ENCODE assay signal across 9 cellular contexts in the genomic region with DNA sequence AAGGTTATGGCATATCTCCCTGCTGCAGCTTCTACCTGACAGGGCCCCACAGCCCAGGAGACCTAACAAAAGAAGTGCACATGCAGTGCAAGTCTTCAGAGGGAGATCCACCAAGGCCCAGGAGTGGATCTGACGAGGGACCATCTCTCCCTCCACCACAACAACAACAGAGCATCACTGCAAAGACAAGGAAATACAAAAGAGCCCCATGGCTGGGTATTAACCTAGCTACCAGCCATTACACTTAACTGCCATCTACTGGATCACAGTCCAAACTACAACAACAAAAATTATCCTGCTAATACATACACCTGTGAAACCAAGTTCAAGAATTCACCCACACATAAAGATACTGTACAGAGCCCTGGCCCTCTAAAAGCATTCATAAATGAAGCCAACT.
DNase-seq lines count a peak whose midpoint lies in the region; ATAC-seq and TF ChIP-seq lines count a peak whose summit lies in the region.
"Had no signal": no experiment of that assay in that cellular context is flagged by ENCODE, and none has a peak within 500 bp of the region (broad histone marks: within the 10 kb centered on the region; RNA-seq: fewer than 3 reads in every experiment).

No MANE protein-coding gene starts in this region.

- POLR2A ChIA-PET in WTC11 (lab: Charles Lee): no interaction called here

- no peaks in the 10 kb centered on the region for H3K4me1 Mint-ChIP-seq in WTC11
- H3K4me1 Mint-ChIP-seq in nephron: no peaks in the 10 kb centered on the region

- no peaks in the 10 kb centered on the region for H3K27me3 ChIP-seq in effector memory CD4-positive, alpha-beta T cell (replicated peaks; ENCODE audit: control insufficient read depth, insufficient read depth, low read length, poor library complexity, severe bottlenecking)
- H3K27me3 ChIP-seq: pancreas had no signal

- TF ChIP-seq CTCF in WTC11 (IDR thresholded peaks at IDR 0.05) (peak; percentile 34; the same call in 1 of the 2 replicates), nephron (IDR thresholded peaks at IDR 0.05; ENCODE audit: unreplicated experiment in 3 of 3) (peak in 2 of 3 experiments; percentile 10 to 21)

- H3K27ac Mint-ChIP-seq in WTC11: no peak overlapping the region
- H3K27ac Mint-ChIP-seq in nephron: no peak overlapping the region

- DNase-seq in DMS 273 (lab: John Stamatoyannopoulos, UW; ENCODE audit: unreplicated experiment): peak; percentile 5
- DNase-seq in DMS 273 treated with DMSO at 0.1 percent for 48 hours (lab: John Stamatoyannopoulos, UW): no peak
- DNase-seq in WTC11 (ENCODE audit: low spot score): no peak
- no peak for DNase-seq in effector memory CD4-positive, alpha-beta T cell
- DNase-seq in NCI-H774 (lab: John Stamatoyannopoulos, UW): no peak

- no peak overlapping the region for H3K4me3 ChIP-seq in effector memory CD4-positive, alpha-beta T cell (ENCODE audit: insufficient read depth, low read depth, low read length, poor library complexity, severe bottlenecking)
- H3K4me3 ChIP-seq: pancreas had no signal

- no peaks in the 10 kb centered on the region for H3K36me3 Mint-ChIP-seq in WTC11
- no peaks in the 10 kb centered on the region for H3K36me3 Mint-ChIP-seq in nephron (ENCODE audit: low read depth)

- CTCF ChIA-PET in WTC11 (lab: Charles Lee): interaction anchor here (0.6 to 3.7 kb wide), 20 partner anchors 13 to 702 kb away, joined by 3 to 18 read pairs (median 4); no protein-coding TSS in a partner anchor

- no peak overlapping the region for H3K27ac ChIP-seq in effector memory CD4-positive, alpha-beta T cell (ENCODE audit: insufficient read depth, low read length, poor library complexity, severe bottlenecking)
- H3K27ac ChIP-seq: pancreas had no signal

- no peaks in the 10 kb centered on the region for H3K9me3 ChIP-seq in effector memory CD4-positive, alpha-beta T cell (ENCODE audit: control insufficient read depth, low read length)
- H3K9me3 ChIP-seq: pancreas had no signal

- H3K4me3 Mint-ChIP-seq in WTC11: no peak overlapping the region
- no peak overlapping the region for H3K4me3 Mint-ChIP-seq in nephron

- H3K27me3 Mint-ChIP-seq in WTC11 (ENCODE audit: low read depth) (no peaks in the 10 kb centered on the region; the same call in 1 of the 2 replicates), nephron (ENCODE audit: low read depth) (no peaks in the 10 kb centered on the region)

- H3K36me3 ChIP-seq in effector memory CD4-positive, alpha-beta T cell (ENCODE audit: control insufficient read depth, insufficient read depth, low read length): no peaks in the 10 kb centered on the region
- H3K36me3 ChIP-seq: pancreas had no signal

- no peaks in the 10 kb centered on the region for H3K4me1 ChIP-seq in effector memory CD4-positive, alpha-beta T cell (ENCODE audit: control insufficient read depth, insufficient read depth, low read length, poor library complexity, severe bottlenecking)
- H3K4me1 ChIP-seq: pancreas had no signal

- ATAC-seq in HG03139 (IDR thresholded peaks at IDR 0.05; ENCODE audit: unreplicated experiment): peak; percentile 80
- ATAC-seq in WTC11: peak; percentile 93
- ATAC-seq in HG02852 (IDR thresholded peaks at IDR 0.05; ENCODE audit: unreplicated experiment): no peak

- H3K9me3 Mint-ChIP-seq in WTC11 (0 out of 2 replicates have a peak, but pooled peaks cover 3% of the 10 kb centered on the region), nephron (peaks cover 35% of the 10 kb centered on the region)

TF ChIP-seq in WTC11, 78 proteins besides CTCF, POLR2A, EP300 and RAD21 (continues in another document):
- TF ChIP-seq TEAD4 (CRISPR knock-in tag; IDR thresholded peaks at IDR 0.05): no peak
- TF ChIP-seq ETV6 (CRISPR knock-in tag; IDR thresholded peaks at IDR 0.05): no peak
- TF ChIP-seq CBFB (CRISPR knock-in tag; IDR thresholded peaks at IDR 0.05; ENCODE audit: low read depth): no peak
- TF ChIP-seq NFATC4 (CRISPR knock-in tag; IDR thresholded peaks at IDR 0.05): no peak
- no peak for TF ChIP-seq ARID4B (CRISPR knock-in tag; IDR thresholded peaks at IDR 0.05; ENCODE audit: borderline replicate concordance)
- TF ChIP-seq MYBL2 (CRISPR knock-in tag; IDR thresholded peaks at IDR 0.05): no peak
- no peak for TF ChIP-seq ZNF232 (CRISPR knock-in tag; IDR thresholded peaks at IDR 0.05)
- TF ChIP-seq, protein P1, sequence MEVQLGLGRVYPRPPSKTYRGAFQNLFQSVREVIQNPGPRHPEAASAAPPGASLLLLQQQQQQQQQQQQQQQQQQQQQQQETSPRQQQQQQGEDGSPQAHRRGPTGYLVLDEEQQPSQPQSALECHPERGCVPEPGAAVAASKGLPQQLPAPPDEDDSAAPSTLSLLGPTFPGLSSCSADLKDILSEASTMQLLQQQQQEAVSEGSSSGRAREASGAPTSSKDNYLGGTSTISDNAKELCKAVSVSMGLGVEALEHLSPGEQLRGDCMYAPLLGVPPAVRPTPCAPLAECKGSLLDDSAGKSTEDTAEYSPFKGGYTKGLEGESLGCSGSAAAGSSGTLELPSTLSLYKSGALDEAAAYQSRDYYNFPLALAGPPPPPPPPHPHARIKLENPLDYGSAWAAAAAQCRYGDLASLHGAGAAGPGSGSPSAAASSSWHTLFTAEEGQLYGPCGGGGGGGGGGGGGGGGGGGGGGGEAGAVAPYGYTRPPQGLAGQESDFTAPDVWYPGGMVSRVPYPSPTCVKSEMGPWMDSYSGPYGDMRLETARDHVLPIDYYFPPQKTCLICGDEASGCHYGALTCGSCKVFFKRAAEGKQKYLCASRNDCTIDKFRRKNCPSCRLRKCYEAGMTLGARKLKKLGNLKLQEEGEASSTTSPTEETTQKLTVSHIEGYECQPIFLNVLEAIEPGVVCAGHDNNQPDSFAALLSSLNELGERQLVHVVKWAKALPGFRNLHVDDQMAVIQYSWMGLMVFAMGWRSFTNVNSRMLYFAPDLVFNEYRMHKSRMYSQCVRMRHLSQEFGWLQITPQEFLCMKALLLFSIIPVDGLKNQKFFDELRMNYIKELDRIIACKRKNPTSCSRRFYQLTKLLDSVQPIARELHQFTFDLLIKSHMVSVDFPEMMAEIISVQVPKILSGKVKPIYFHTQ (CRISPR knock-in tag; IDR thresholded peaks at IDR 0.05): no peak
- TF ChIP-seq, protein P2, sequence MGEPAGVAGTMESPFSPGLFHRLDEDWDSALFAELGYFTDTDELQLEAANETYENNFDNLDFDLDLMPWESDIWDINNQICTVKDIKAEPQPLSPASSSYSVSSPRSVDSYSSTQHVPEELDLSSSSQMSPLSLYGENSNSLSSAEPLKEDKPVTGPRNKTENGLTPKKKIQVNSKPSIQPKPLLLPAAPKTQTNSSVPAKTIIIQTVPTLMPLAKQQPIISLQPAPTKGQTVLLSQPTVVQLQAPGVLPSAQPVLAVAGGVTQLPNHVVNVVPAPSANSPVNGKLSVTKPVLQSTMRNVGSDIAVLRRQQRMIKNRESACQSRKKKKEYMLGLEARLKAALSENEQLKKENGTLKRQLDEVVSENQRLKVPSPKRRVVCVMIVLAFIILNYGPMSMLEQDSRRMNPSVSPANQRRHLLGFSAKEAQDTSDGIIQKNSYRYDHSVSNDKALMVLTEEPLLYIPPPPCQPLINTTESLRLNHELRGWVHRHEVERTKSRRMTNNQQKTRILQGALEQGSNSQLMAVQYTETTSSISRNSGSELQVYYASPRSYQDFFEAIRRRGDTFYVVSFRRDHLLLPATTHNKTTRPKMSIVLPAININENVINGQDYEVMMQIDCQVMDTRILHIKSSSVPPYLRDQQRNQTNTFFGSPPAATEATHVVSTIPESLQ (CRISPR knock-in tag; IDR thresholded peaks at IDR 0.05): no peak
